Comparison of ENCODE assay signal across 10 cellular contexts in the genomic region with DNA sequence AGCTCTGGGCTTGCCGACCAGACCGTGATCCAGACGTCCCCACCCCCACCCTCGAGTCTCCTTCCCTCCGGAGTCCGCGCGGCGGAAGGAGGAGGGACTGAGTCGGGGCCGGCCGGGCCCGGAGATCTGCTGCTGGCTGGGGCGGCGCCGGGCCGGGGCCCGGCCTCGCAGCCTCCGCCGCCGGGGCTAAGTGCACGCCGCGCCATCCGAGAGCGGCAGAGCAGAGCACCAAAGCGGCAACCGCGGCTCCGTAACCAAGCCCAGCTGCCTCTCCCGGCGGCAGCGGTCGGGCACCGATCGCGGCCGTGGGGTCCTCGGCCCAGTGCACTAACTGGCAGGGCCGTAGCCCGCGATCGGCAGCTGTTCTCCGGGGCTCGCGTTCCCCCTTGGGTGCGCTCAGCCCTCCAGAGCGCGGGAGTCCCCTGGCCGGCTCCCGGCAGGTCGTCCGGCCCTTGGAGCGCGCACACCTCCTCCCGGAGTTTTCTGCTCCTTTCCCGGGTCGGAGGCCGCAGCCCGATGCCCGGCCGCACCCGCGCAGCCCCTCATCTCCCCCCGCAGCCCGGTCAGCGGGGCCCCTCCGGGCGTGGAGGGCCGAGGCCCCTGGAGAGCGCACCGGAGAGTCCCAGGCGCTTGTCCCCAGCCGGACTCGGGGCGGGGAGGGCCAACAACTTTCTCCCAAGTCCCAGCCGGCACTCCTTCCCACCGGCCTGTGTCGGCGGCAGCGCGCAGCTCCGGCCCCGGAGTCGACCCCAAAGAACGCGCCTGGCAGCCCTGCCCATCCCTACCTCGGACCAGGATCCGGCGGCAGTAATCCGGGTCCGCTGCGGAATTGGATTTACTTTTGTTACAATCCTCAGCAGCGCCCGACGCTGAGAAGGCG. TPM values are rescaled to one million over a fixed set of nuclear protein-coding genes. Genes with fewer than 3 reads are reported as not detected.
DNase-seq lines count a peak whose midpoint lies in the region; TF ChIP-seq lines count a peak whose summit lies in the region.
"Had no signal": no experiment of that assay in that cellular context is flagged by ENCODE, and none has a peak within 500 bp of the region (broad histone marks: within the 10 kb centered on the region; RNA-seq: fewer than 3 reads in every experiment).

No MANE protein-coding gene starts in this region.

- H3K27me3 Mint-ChIP-seq in activated CD4-positive, alpha-beta T cell treated with anti-CD3 and anti-CD28 coated beads, Interleukin-2, amount 10 ng/mL, durations not matched to agents 24 days and 14 days: peaks cover 74% of the 10 kb centered on the region

- 1 to 3% methylated on average over 12 to 53 of the region's 98 CpGs for WGBS in testis, 2 donors

- H3K27ac Mint-ChIP-seq in activated CD4-positive, alpha-beta T cell treated with anti-CD3 and anti-CD28 coated beads, Interleukin-2, amount 10 ng/mL, durations not matched to agents 24 days and 14 days: peak overlapping the region; percentile 72

- H3K4me1 Mint-ChIP-seq in activated CD4-positive, alpha-beta T cell treated with anti-CD3 and anti-CD28 coated beads, Interleukin-2, amount 10 ng/mL, durations not matched to agents 24 days and 14 days: peaks cover 8% of the 10 kb centered on the region

- H3K9me3 Mint-ChIP-seq in activated CD4-positive, alpha-beta T cell treated with anti-CD3 and anti-CD28 coated beads, Interleukin-2, amount 10 ng/mL, durations not matched to agents 24 days and 14 days: peaks cover 3% of the 10 kb centered on the region

- peak; percentile 56 for DNase-seq in activated CD4-positive, alpha-beta T cell treated with anti-CD3 and anti-CD28 coated beads, Interleukin-2, amount 10 ng/mL, durations not matched to agents 24 days and 14 days
- no peak for DNase-seq in activated CD4-positive, alpha-beta T cell treated with anti-CD3 and anti-CD28 coated beads for 4 hours
- DNase-seq in astrocyte of the cerebellum (ENCODE audit: low read depth): no peak
- DNase-seq in kidney glomerular epithelial cell (lab: John Stamatoyannopoulos, UW): peak; percentile 20
- DNase-seq in testis: no peak
- no peak for DNase-seq in activated gamma-delta T cell treated with Interleukin-2 at 50 U/mL for 16 hours
- no peak for DNase-seq in activated effector memory CD4-positive, alpha-beta T cell treated with Interleukin-2 at 50 U/mL for 16 hours
- DNase-seq in hepatic stellate cell (ENCODE audit: low spot score): no peak
- DNase-seq: cerebellar nuclear complex had no signal

- in situ Hi-C loops in astrocyte of the cerebellum (cut with HindIII; ENCODE audit: low sequenced_read_pairs): no loop called here

- H3K36me3 ChIP-seq in testis (ENCODE audit: low read depth, missing control alignments): no peaks in the 10 kb centered on the region

- TF ChIP-seq CTCF in astrocyte of the cerebellum (IDR thresholded peaks at IDR 0.05; ENCODE audit: low read depth, low read length, missing control alignments) (no peak), testis (IDR thresholded peaks at IDR 0.05) (no peak)

- H3K36me3 Mint-ChIP-seq in activated CD4-positive, alpha-beta T cell treated with anti-CD3 and anti-CD28 coated beads, Interleukin-2, amount 10 ng/mL, durations not matched to agents 24 days and 14 days (ENCODE audit: low read depth): peaks cover 8% of the 10 kb centered on the region

- intact Hi-C loops in activated CD4-positive, alpha-beta T cell treated with anti-CD3 and anti-CD28 coated beads, Interleukin-2, amount 10 ng/mL, durations not matched to agents 24 days and 14 days (cut with micrococcal nuclease): loop anchor here (10.0 kb wide), 1 partner anchor 862 kb away; a partner anchor contains a TSS
- intact Hi-C loops in testis (cut with DNase I; ENCODE audit: low total_unique reads): no loop called here

- no peaks in the 10 kb centered on the region for H3K27me3 ChIP-seq in testis

- no peaks in the 10 kb centered on the region for H3K9me3 ChIP-seq in testis

- H3K4me1 ChIP-seq in testis: no peaks in the 10 kb centered on the region

- no peak for TF ChIP-seq POLR2A in testis (IDR thresholded peaks at IDR 0.05)

- no peak overlapping the region for H3K27ac ChIP-seq in testis

- H3K4me3 ChIP-seq in astrocyte of the cerebellum (ENCODE audit: low read depth, low read length) (peak overlapping the region; percentile 31), testis (peak overlapping the region; percentile 34 to 40)

- H3K4me3 Mint-ChIP-seq in activated CD4-positive, alpha-beta T cell treated with anti-CD3 and anti-CD28 coated beads, Interleukin-2, amount 10 ng/mL, durations not matched to agents 24 days and 14 days: no peak overlapping the region

RNA-seq across cellular contexts. Expression of a gene that starts 0.8 kb away (rescaled TPM):
- not detected in 2 replicates for total RNA-seq in activated CD4-positive, alpha-beta T cell treated with anti-CD3 and anti-CD28 coated beads, Interleukin-2, amount 10 ng/mL, durations not matched to agents 24 days and 14 days
- total RNA-seq in testis: under 1 TPM; 0.56 to 0.71 TPM
- 0.47 TPM for polyA plus RNA-seq in testis (ENCODE audit: insufficient read depth, low read depth, low replicate concordance)
- total RNA-seq: LHCN-M2 had no signal

Comparison
In these comparisons a context has a peak if more than half of its experiments do, and no peak if none do; other contexts are left out.
1. DNase-seq: peak in activated CD4-positive, alpha-beta T cell treated with anti-CD3 and anti-CD28 coated beads, Interleukin-2, amount 10 ng/mL, durations not matched to agents 24 days and 14 days (single experiment) and kidney glomerular epithelial cell (single experiment); none in activated CD4-positive, alpha-beta T cell treated with anti-CD3 and anti-CD28 coated beads for 4 hours (0 of 2), astrocyte of the cerebellum (single experiment), testis (single experiment), activated gamma-delta T cell treated with Interleukin-2 at 50 U/mL for 16 hours (single experiment), activated effector memory CD4-positive, alpha-beta T cell treated with Interleukin-2 at 50 U/mL for 16 hours (single experiment) and hepatic stellate cell (single experiment).